27 cellular contexts compared by ENCODE assay signal in genomic region chrX:37553476-37553875, GRCh38. TPM values are rescaled to one million over a fixed set of nuclear protein-coding genes. Genes with fewer than 3 reads are reported as not detected.
"Had no signal": no experiment of that assay in that cellular context is flagged by ENCODE, and none has a peak within 500 bp of the region (broad histone marks: within the 10 kb centered on the region; RNA-seq: fewer than 3 reads in every experiment).

No MANE protein-coding gene starts in this region.

- FAIRE-seq: islet of Langerhans, kidney had no signal

- DNase-seq: immature natural killer cell; kidney; left colon; left lung; midbrain; mucosa of descending colon; naive thymus-derived CD4-positive, alpha-beta T cell; ovary; right lobe of liver; stimulated activated CD4-positive, alpha-beta T cell treated with anti-CD3 and anti-CD28 coated beads, Interleukin-1b, Interleukin-23, amount 100 ng/mL, for 48 hours; stimulated activated CD4-positive, alpha-beta T cell treated with anti-CD3 and anti-CD28 coated beads, Interleukin-2, amount 100 ng/mL, for 48 hours; stimulated activated CD4-positive, alpha-beta T cell treated with anti-CD3 and anti-CD28 coated beads, Interleukin-4, amount 100 ng/mL, for 4 hours; stimulated activated CD8-positive, alpha-beta memory T cell treated with anti-CD3 and anti-CD28 coated beads, Interleukin-4, amount 100 ng/mL, for 48 hours; stimulated activated naive CD4-positive, alpha-beta T cell treated with Interleukin-2 at 50 U/mL for 16 hours; stimulated activated naive CD8-positive, alpha-beta T cell treated with anti-CD3 and anti-CD28 coated beads, Interleukin-15, amount 100 ng/mL, for 72 hours; substantia nigra; testis; thyroid gland; transverse colon; upper lobe of left lung had no signal

- ATAC-seq: left colon; left lung; mucosa of descending colon; naive thymus-derived CD4-positive, alpha-beta T cell; natural killer cell treated with Interleukin-12 subunit alpha and Interleukin-12 subunit beta and Interleukin-15 and Interleukin-18, amount 100 ng/mL, for 72 hours; right lobe of liver; stimulated activated memory B cell treated with anti-CD40 and anti-IgM and Interleukin-4, amounts not matched to agents 10 μg/mL and 1 μg/mL and 100 μg/mL, for 72 hours; stimulated activated naive CD8-positive, alpha-beta T cell treated with anti-CD3 and anti-CD28 coated beads, Interleukin-15, amount 100 ng/mL, for 72 hours had no signal

- H3K4me1 ChIP-seq: left lung, right atrium auricular region, right lobe of liver, testis, thyroid gland, transverse colon, upper lobe of left lung, vagina had no signal

- H3K27ac ChIP-seq: left lung, ovary, right atrium auricular region, right lobe of liver, testis, thyroid gland, transverse colon, upper lobe of left lung, vagina had no signal

- H3K36me3 ChIP-seq: left lung, ovary, right atrium auricular region, right lobe of liver, thyroid gland, transverse colon, upper lobe of left lung, vagina had no signal

- H3K4me2 ChIP-seq: smooth muscle cell had no signal

- H3K27me3 ChIP-seq: left lung, ovary, right atrium auricular region, right lobe of liver, testis, transverse colon, upper lobe of left lung, vagina had no signal

- H3K4me3 ChIP-seq: left lung, lung, mucosa of descending colon, ovary, right atrium auricular region, right lobe of liver, smooth muscle cell, testis, thyroid gland, transverse colon, upper lobe of left lung, vagina had no signal

- H3K9me3 ChIP-seq: left lung, mucosa of descending colon, ovary, right atrium auricular region, right lobe of liver, testis, thyroid gland, transverse colon, upper lobe of left lung, vagina had no signal

RNA-seq across cellular contexts. Expression of gene LANCL3, which starts 18.0 kb away (rescaled TPM):
- polyA plus RNA-seq: naive thymus-derived CD4-positive, alpha-beta T cell had no signal
